Comparison of ENCODE assay signal across 3 cellular contexts in genomic region chr2:112093216-112093615, GRCh38.
TF ChIP-seq lines count a peak whose summit lies in the region.

No MANE protein-coding gene starts in this region.

TF ChIP-seq in IMR-90, 13 proteins besides CTCF, POLR2A, EP300 and RAD21:
- no peak for TF ChIP-seq MAZ (IDR thresholded peaks at IDR 0.05; ENCODE audit: borderline replicate concordance, low read depth, low read length)
- TF ChIP-seq USF2 (IDR thresholded peaks at IDR 0.05; ENCODE audit: low read depth, low read length), result no peak
- TF ChIP-seq ELK1 (IDR thresholded peaks at IDR 0.05; ENCODE audit: borderline replicate concordance, low read depth, low read length), result no peak
- no peak for TF ChIP-seq MAFK (IDR thresholded peaks at IDR 0.05; ENCODE audit: low read depth, low read length)
- no peak for TF ChIP-seq SMC3 (IDR thresholded peaks at IDR 0.05; ENCODE audit: low read depth, low read length)
- no peak for TF ChIP-seq RCOR1 (IDR thresholded peaks at IDR 0.05; ENCODE audit: insufficient replicate concordance, low read length)
- TF ChIP-seq FOS (IDR thresholded peaks at IDR 0.05; ENCODE audit: low read depth, low read length), result no peak
- no peak for TF ChIP-seq MXI1 (IDR thresholded peaks at IDR 0.05; ENCODE audit: borderline replicate concordance, low read depth, low read length)
- TF ChIP-seq CHD1 (IDR thresholded peaks at IDR 0.05; ENCODE audit: low read depth, low read length), result no peak
- no peak for TF ChIP-seq NFE2L2 (IDR thresholded peaks at IDR 0.05; ENCODE audit: low read depth, low read length)
- TF ChIP-seq BHLHE40 (IDR thresholded peaks at IDR 0.05; ENCODE audit: low read depth, low read length), result no peak
- no peak for TF ChIP-seq CEBPB (IDR thresholded peaks at IDR 0.05; ENCODE audit: low read depth, low read length)
- TF ChIP-seq RFX5 (IDR thresholded peaks at IDR 0.05; ENCODE audit: low read depth, low read length), result no peak

TF ChIP-seq in endothelial cell of umbilical vein, 7 proteins besides CTCF, POLR2A, EP300 and RAD21:
- no peak for TF ChIP-seq POLR2AphosphoS5 (IDR thresholded peaks at IDR 0.05; ENCODE audit: insufficient read depth, low read depth, low read length)
- TF ChIP-seq, protein P1, sequence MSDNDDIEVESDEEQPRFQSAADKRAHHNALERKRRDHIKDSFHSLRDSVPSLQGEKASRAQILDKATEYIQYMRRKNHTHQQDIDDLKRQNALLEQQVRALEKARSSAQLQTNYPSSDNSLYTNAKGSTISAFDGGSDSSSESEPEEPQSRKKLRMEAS (IDR thresholded peaks at IDR 0.05; ENCODE audit: insufficient read depth, insufficient read length), result no peak

TF ChIP-seq in HEK293T, 16 proteins besides CTCF, POLR2A, EP300 and RAD21:
- no peak for TF ChIP-seq ZNF384 (IDR thresholded peaks at IDR 0.05)
- no peak for TF ChIP-seq CTBP1 (IDR thresholded peaks at IDR 0.05; ENCODE audit: borderline replicate concordance)
- TF ChIP-seq SP1 (IDR thresholded peaks at IDR 0.05), result no peak
- no peak for TF ChIP-seq NFRKB (IDR thresholded peaks at IDR 0.05)
- TF ChIP-seq ARNT (IDR thresholded peaks at IDR 0.05), result no peak
- no peak for TF ChIP-seq SUZ12 (IDR thresholded peaks at IDR 0.05)
- no peak for TF ChIP-seq BHLHE40 (IDR thresholded peaks at IDR 0.05; ENCODE audit: borderline replicate concordance)
- no peak for TF ChIP-seq FOXA1 (IDR thresholded peaks at IDR 0.05)
- TF ChIP-seq L3MBTL2 (conservative IDR thresholded peaks at IDR 0.05), result no peak
- no peak for TF ChIP-seq LEF1 (IDR thresholded peaks at IDR 0.05; ENCODE audit: borderline replicate concordance)
- TF ChIP-seq FOXK2 (IDR thresholded peaks at IDR 0.05), result no peak
- TF ChIP-seq TARDBP (IDR thresholded peaks at IDR 0.05), result no peak
- no peak for TF ChIP-seq FOXM1 (IDR thresholded peaks at IDR 0.05; ENCODE audit: borderline replicate concordance)
